ENCODE assay signal across 15 cellular contexts in genomic region chr10:103829266-103829665, GRCh38.
"Had no signal": no experiment of that assay in that cellular context is flagged by ENCODE, and none has a peak within 500 bp of the region (broad histone marks: within the 10 kb centered on the region; RNA-seq: fewer than 3 reads in every experiment).

No MANE protein-coding gene starts in this region.

- H3K9me3 ChIP-seq: thoracic aorta had no signal

- H3K27me3 ChIP-seq: brain microvascular endothelial cell had no signal

- DNase-seq: activated CD4-positive, alpha-beta T cell treated with anti-CD3 and anti-CD28 coated beads for 48 hours; activated CD8-positive, alpha-beta memory T cell treated with anti-CD3 and anti-CD28 coated beads, Interleukin-2, amount 50 U/mL, for 4 hours; activated effector memory CD4-positive, alpha-beta T cell treated with Interleukin-2 at 50 U/mL for 16 hours; activated naive CD4-positive, alpha-beta T cell treated with anti-CD3 and anti-CD28 coated beads, Interleukin-2, amount 50 U/mL, for 16 hours; activated T-cell treated with anti-CD3 and anti-CD28 coated beads, Interleukin-2, amount 50 U/mL, for 48 hours; aorta; brain microvascular endothelial cell; effector CD4-positive, alpha-beta T cell; nucleus accumbens; retina; stimulated activated naive B cell treated with anti-CD40 and anti-IgM and Interleukin-4, amounts not matched to agents 10 μg/mL and 1 μg/mL and 100 μg/mL, for 72 hours had no signal

- H3K36me3 ChIP-seq: brain microvascular endothelial cell, thoracic aorta had no signal

- H3K27ac ChIP-seq: brain microvascular endothelial cell, coronary artery, thoracic aorta had no signal

- H3K4me3 ChIP-seq: coronary artery, thoracic aorta had no signal

- ATAC-seq: natural killer cell treated with Interleukin-12 subunit alpha and Interleukin-12 subunit beta and Interleukin-15 and Interleukin-18, amount 100 ng/mL, for 72 hours; stimulated activated naive B cell treated with anti-CD40 and anti-IgM and Interleukin-4, amounts not matched to agents 10 μg/mL and 1 μg/mL and 100 μg/mL, for 72 hours; WTC11 had no signal
